Comparison of ENCODE assay signal across 18 cellular contexts in the genomic region with DNA sequence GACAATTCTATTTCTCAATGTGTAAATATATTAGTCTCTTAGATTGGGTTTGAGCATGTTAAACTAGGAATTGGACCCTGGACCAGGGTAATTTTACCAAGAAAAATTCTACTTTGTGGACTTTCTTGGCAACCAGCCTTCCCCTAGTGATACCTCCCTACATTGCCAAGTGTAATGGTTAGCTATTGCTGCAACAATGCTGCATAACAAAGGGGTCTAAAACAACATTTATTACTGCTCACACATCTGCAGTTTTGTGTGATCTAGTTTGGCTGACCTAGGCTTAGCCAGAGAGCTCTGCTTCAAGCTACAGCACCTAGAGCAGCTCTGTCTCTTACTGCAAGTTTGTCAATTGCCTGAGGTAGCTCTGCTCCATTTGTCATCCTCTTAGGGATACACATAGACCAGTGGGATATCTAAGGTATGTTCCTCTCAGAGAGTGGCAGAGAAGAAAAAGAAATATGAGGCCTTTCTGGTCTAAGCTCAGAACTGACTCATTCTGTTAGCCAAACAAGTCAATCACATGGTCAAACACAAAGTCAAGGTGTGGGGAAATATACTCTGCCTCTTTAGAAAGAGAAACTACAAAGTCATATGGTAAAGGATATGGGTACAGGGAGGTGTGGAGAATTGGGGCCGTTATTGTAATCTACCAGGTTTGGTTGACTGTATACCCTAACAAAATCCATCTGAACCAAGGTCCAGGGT. TPM values are rescaled to one million over a fixed set of nuclear protein-coding genes. Genes with fewer than 3 reads are reported as not detected.
DNase-seq lines count a peak whose midpoint lies in the region; ATAC-seq, FAIRE-seq and TF ChIP-seq lines count a peak whose summit lies in the region.
"Had no signal": no experiment of that assay in that cellular context is flagged by ENCODE, and none has a peak within 500 bp of the region (broad histone marks: within the 10 kb centered on the region; RNA-seq: fewer than 3 reads in every experiment).

No MANE protein-coding gene starts in this region.

- H3K9ac ChIP-seq in kidney (ENCODE audit: low read length in 2 of 2): no peak overlapping the region
- H3K9ac ChIP-seq: BLaER1, GM23248, KMS-11 had no signal

- H3K4me1 Mint-ChIP-seq in activated naive CD8-positive, alpha-beta T cell treated with anti-CD3 and anti-CD28 coated beads, Interleukin-2, amount 50 U/mL, for 24 hours: peaks cover 64% of the 10 kb centered on the region
- peaks cover 22 to 24% of the 10 kb centered on the region in 2 donors for H3K4me1 Mint-ChIP-seq in natural killer cell treated with Interleukin-12 subunit alpha and Interleukin-12 subunit beta and Interleukin-15 and Interleukin-18, amount 100 ng/mL, for 72 hours (ENCODE audit: low read depth in 2 of 2)
- H3K4me1 Mint-ChIP-seq in activated CD4-positive, alpha-beta memory T cell treated with anti-CD3 and anti-CD28 coated beads, Interleukin-2, amount 10 ng/mL, durations not matched to agents 7 days and 5 days: peaks cover 20% of the 10 kb centered on the region

- peaks cover 7% of the 10 kb centered on the region for H3K36me3 Mint-ChIP-seq in activated naive CD8-positive, alpha-beta T cell treated with anti-CD3 and anti-CD28 coated beads, Interleukin-2, amount 50 U/mL, for 24 hours (ENCODE audit: low read depth)
- H3K36me3 Mint-ChIP-seq in natural killer cell treated with Interleukin-12 subunit alpha and Interleukin-12 subunit beta and Interleukin-15 and Interleukin-18, amount 100 ng/mL, for 72 hours: no peaks in the 10 kb centered on the region
- H3K36me3 Mint-ChIP-seq in activated CD4-positive, alpha-beta memory T cell treated with anti-CD3 and anti-CD28 coated beads, Interleukin-2, amount 10 ng/mL, durations not matched to agents 7 days and 5 days (ENCODE audit: low read depth): no peaks in the 10 kb centered on the region

- FAIRE-seq in kidney (lab: Jason Lieb, UNC): no peak

- peaks cover 6% of the 10 kb centered on the region for H3K9me3 Mint-ChIP-seq in activated naive CD8-positive, alpha-beta T cell treated with anti-CD3 and anti-CD28 coated beads, Interleukin-2, amount 50 U/mL, for 24 hours
- H3K9me3 Mint-ChIP-seq in natural killer cell treated with Interleukin-12 subunit alpha and Interleukin-12 subunit beta and Interleukin-15 and Interleukin-18, amount 100 ng/mL, for 72 hours: no peaks in the 10 kb centered on the region
- H3K9me3 Mint-ChIP-seq in activated CD4-positive, alpha-beta memory T cell treated with anti-CD3 and anti-CD28 coated beads, Interleukin-2, amount 10 ng/mL, durations not matched to agents 7 days and 5 days: no peaks in the 10 kb centered on the region

- DNase-seq in ELR (ENCODE audit: low read depth) (peak; percentile 53), HuH-7.5 (ENCODE audit: low spot score) (no peak), kidney (no peak)
- DNase-seq in activated naive CD8-positive, alpha-beta T cell treated with anti-CD3 and anti-CD28 coated beads, Interleukin-2, amount 50 U/mL, for 24 hours: no peak
- DNase-seq in natural killer cell treated with Interleukin-12 subunit alpha and Interleukin-12 subunit beta and Interleukin-15 and Interleukin-18, amount 100 ng/mL, for 72 hours (ENCODE audit: low spot score): no peak
- no peak for DNase-seq in activated CD4-positive, alpha-beta memory T cell treated with anti-CD3 and anti-CD28 coated beads, Interleukin-2, amount 10 ng/mL, durations not matched to agents 7 days and 5 days
- DNase-seq: cerebellar nuclear complex; glutamatergic neuron; GM23248; left colon; NCI-H1694; NCI-H510A; stimulated activated CD4-positive, alpha-beta T cell treated with anti-CD3 and anti-CD28 coated beads, Interleukin-2, amount 100 ng/mL, for 24 hours had no signal

- no peak for TF ChIP-seq CTCF in kidney (IDR thresholded peaks at IDR 0.05; ENCODE audit: borderline replicate concordance, extremely low read depth, insufficient read depth)

- no peaks in the 10 kb centered on the region for H3K36me3 ChIP-seq in kidney (ENCODE audit: control insufficient read depth in 1 of 2, insufficient read depth in 2 of 2, low read length in 2 of 2)
- H3K36me3 ChIP-seq: BLaER1, vagina had no signal

- CTCF ChIA-PET in activated CD4-positive, alpha-beta memory T cell treated with anti-CD3 and anti-CD28 coated beads, Interleukin-2, amount 10 ng/mL, durations not matched to agents 7 days and 5 days (lab: Charles Lee): interaction anchor here (1.6 kb wide), 1 partner anchor 25 kb away, joined by 3 read pairs; no protein-coding TSS in a partner anchor

- peaks cover 45% of the 10 kb centered on the region for H3K27me3 Mint-ChIP-seq in activated naive CD8-positive, alpha-beta T cell treated with anti-CD3 and anti-CD28 coated beads, Interleukin-2, amount 50 U/mL, for 24 hours
- peaks cover 44 to 75% of the 10 kb centered on the region in 2 donors for H3K27me3 Mint-ChIP-seq in natural killer cell treated with Interleukin-12 subunit alpha and Interleukin-12 subunit beta and Interleukin-15 and Interleukin-18, amount 100 ng/mL, for 72 hours
- H3K27me3 Mint-ChIP-seq in activated CD4-positive, alpha-beta memory T cell treated with anti-CD3 and anti-CD28 coated beads, Interleukin-2, amount 10 ng/mL, durations not matched to agents 7 days and 5 days: peaks cover 76% of the 10 kb centered on the region

- peak overlapping the region; percentile 89 for H3K4me3 Mint-ChIP-seq in activated naive CD8-positive, alpha-beta T cell treated with anti-CD3 and anti-CD28 coated beads, Interleukin-2, amount 50 U/mL, for 24 hours
- peak overlapping the region; percentile 20 for H3K4me3 Mint-ChIP-seq in natural killer cell treated with Interleukin-12 subunit alpha and Interleukin-12 subunit beta and Interleukin-15 and Interleukin-18, amount 100 ng/mL, for 72 hours
- no peak overlapping the region for H3K4me3 Mint-ChIP-seq in activated CD4-positive, alpha-beta memory T cell treated with anti-CD3 and anti-CD28 coated beads, Interleukin-2, amount 10 ng/mL, durations not matched to agents 7 days and 5 days

- peaks cover 0 to 17% of the 10 kb centered on the region in 2 donors for H3K4me1 ChIP-seq in kidney (ENCODE audit: control insufficient read depth in 1 of 2, insufficient read depth in 1 of 2, low read depth in 1 of 2, low read length in 2 of 2)

- H3K4me3 ChIP-seq in kidney (ENCODE audit: low read length in 2 of 2): no peak overlapping the region
- H3K4me3 ChIP-seq: BLaER1, GM23248, vagina had no signal

- peak; percentile 48 for ATAC-seq in HG02798 (IDR thresholded peaks at IDR 0.05; ENCODE audit: poor library complexity, unreplicated experiment)
- ATAC-seq in activated naive CD8-positive, alpha-beta T cell treated with anti-CD3 and anti-CD28 coated beads, Interleukin-2, amount 50 U/mL, for 24 hours: peak; percentile 61
- ATAC-seq in natural killer cell treated with Interleukin-12 subunit alpha and Interleukin-12 subunit beta and Interleukin-15 and Interleukin-18, amount 100 ng/mL, for 72 hours: peak; percentile 69 to 78
- ATAC-seq: left colon had no signal

- intact Hi-C loops in kidney (cut with DNase I): no loop called here

- POLR2A ChIA-PET in activated CD4-positive, alpha-beta memory T cell treated with anti-CD3 and anti-CD28 coated beads, Interleukin-2, amount 10 ng/mL, durations not matched to agents 7 days and 5 days (lab: Charles Lee): interaction anchor here (0.8 kb wide), 1 partner anchor 10 kb away, joined by 3 read pairs; no protein-coding TSS in a partner anchor

- no peaks in the 10 kb centered on the region for H3K9me3 ChIP-seq in kidney (ENCODE audit: control insufficient read depth in 1 of 2, low read length in 2 of 2)
- H3K9me3 ChIP-seq: vagina had no signal

- H3K27ac ChIP-seq in kidney (ENCODE audit: low read depth in 2 of 2, low read length in 2 of 2): no peak overlapping the region
- H3K27ac ChIP-seq: BLaER1, GM23248, KMS-11, vagina had no signal

- peak overlapping the region; percentile 87 for H3K27ac Mint-ChIP-seq in activated naive CD8-positive, alpha-beta T cell treated with anti-CD3 and anti-CD28 coated beads, Interleukin-2, amount 50 U/mL, for 24 hours
- H3K27ac Mint-ChIP-seq in natural killer cell treated with Interleukin-12 subunit alpha and Interleukin-12 subunit beta and Interleukin-15 and Interleukin-18, amount 100 ng/mL, for 72 hours: peak overlapping the region in 1 of 2 donors; percentile 11
- no peak overlapping the region for H3K27ac Mint-ChIP-seq in activated CD4-positive, alpha-beta memory T cell treated with anti-CD3 and anti-CD28 coated beads, Interleukin-2, amount 10 ng/mL, durations not matched to agents 7 days and 5 days

RNA-seq across cellular contexts. Expression of gene LAYN, which starts 2.0 kb away (rescaled TPM):
- under 1 TPM; 0.52 to 0.67 TPM for total RNA-seq in natural killer cell treated with Interleukin-12 subunit alpha and Interleukin-12 subunit beta and Interleukin-15 and Interleukin-18, amount 100 ng/mL, for 72 hours
- under 1 TPM; 0.40 to 0.76 TPM for total RNA-seq in activated CD4-positive, alpha-beta memory T cell treated with anti-CD3 and anti-CD28 coated beads, Interleukin-2, amount 10 ng/mL, durations not matched to agents 7 days and 5 days
- total RNA-seq in kidney: 7.6 TPM
- polyA plus RNA-seq in kidney (ENCODE audit: insufficient read depth, low read depth, low replicate concordance): 4.8 TPM

RNA-seq across cellular contexts. Expression of gene HOATZ, which starts 24.0 kb away (rescaled TPM):
- total RNA-seq in natural killer cell treated with Interleukin-12 subunit alpha and Interleukin-12 subunit beta and Interleukin-15 and Interleukin-18, amount 100 ng/mL, for 72 hours: not detected
- total RNA-seq in activated CD4-positive, alpha-beta memory T cell treated with anti-CD3 and anti-CD28 coated beads, Interleukin-2, amount 10 ng/mL, durations not matched to agents 7 days and 5 days: not detected
- not detected for total RNA-seq in kidney
- not detected for polyA plus RNA-seq in kidney (ENCODE audit: insufficient read depth, low read depth, low replicate concordance)
- total RNA-seq: GM23248; left colon; T-helper 2 cell treated with Interferon-gamma antibody and Interleukin-4, amounts not matched to agents 100 ng/mL and 5 ng/mL, for 36 hours; vagina had no signal
- polyA plus RNA-seq: GM23248 had no signal

RNA-seq across cellular contexts. Expression of gene BTG4, which starts 26.4 kb away (rescaled TPM):
- not detected for total RNA-seq in natural killer cell treated with Interleukin-12 subunit alpha and Interleukin-12 subunit beta and Interleukin-15 and Interleukin-18, amount 100 ng/mL, for 72 hours
- total RNA-seq in activated CD4-positive, alpha-beta memory T cell treated with anti-CD3 and anti-CD28 coated beads, Interleukin-2, amount 10 ng/mL, durations not matched to agents 7 days and 5 days: not detected
- total RNA-seq in kidney: not detected
- not detected for polyA plus RNA-seq in kidney (ENCODE audit: insufficient read depth, low read depth, low replicate concordance)
- total RNA-seq: GM23248; left colon; T-helper 2 cell treated with Interferon-gamma antibody and Interleukin-4, amounts not matched to agents 100 ng/mL and 5 ng/mL, for 36 hours; vagina had no signal
